9 cellular contexts compared by ENCODE assay signal in the genomic region with DNA sequence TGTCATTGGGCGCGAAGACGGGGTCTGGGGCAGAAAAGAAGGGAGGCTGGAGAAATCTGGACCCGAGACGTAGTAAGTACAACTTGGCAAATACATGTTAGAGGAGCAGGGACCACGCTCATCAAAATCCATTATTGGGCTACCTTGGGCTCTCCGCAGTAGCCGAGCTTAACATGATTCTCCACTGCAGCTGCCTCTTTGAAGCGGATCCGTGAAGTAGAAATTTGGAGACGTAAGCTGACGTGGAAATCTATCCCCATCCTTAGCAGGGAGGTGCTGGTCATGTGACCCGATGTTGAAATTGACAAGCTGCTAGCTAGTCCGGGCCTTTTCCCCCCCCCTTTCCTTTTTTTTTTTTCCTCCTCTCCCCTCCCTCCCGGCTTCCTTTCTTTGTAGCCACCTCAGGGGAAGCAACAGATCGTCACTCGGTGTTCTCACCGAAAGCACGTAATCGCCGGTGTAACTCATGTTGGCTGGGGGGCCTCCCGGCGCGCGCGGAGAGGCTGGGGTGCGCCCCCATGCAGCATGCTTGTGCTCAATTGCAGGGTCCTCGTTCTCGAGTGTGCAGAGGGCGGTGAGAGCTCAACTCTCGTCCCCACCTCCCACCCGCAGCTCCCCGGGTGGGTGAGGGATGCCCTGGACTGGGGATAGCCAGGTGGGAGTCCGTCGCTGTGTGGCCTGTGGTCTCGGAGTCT. TPM values are rescaled to one million over a fixed set of nuclear protein-coding genes. Genes with fewer than 3 reads are reported as not detected.
DNase-seq lines count a peak whose midpoint lies in the region; ATAC-seq and TF ChIP-seq lines count a peak whose summit lies in the region.
"Had no signal": no experiment of that assay in that cellular context is flagged by ENCODE, and none has a peak within 500 bp of the region (broad histone marks: within the 10 kb centered on the region; RNA-seq: fewer than 3 reads in every experiment).

Gene HOXA11 (minus strand): TSS at position 220 of the 695 bp plus-strand sequence. CDS start 88 bp downstream, at position 132.

- H3K9me3 ChIP-seq in Panc1 (ENCODE audit: control insufficient read depth, insufficient read depth, low read depth, low read length), result no peaks in the 10 kb centered on the region

- no peak for TF ChIP-seq CTCF in Panc1 (IDR thresholded peaks at IDR 0.05)
- TF ChIP-seq CTCF in epithelial cell of proximal tubule (conservative IDR thresholded peaks at IDR 0.05; ENCODE audit: low read depth, low read length), result no peak

- H3K27me3 ChIP-seq in Panc1 (ENCODE audit: control insufficient read depth, insufficient read depth, low read length), result no peaks in the 10 kb centered on the region

- no peaks in the 10 kb centered on the region for H3K36me3 ChIP-seq in Panc1 (ENCODE audit: control insufficient read depth, insufficient read depth, low read length)

- peak within 1 kb of the TSS; percentile 53 to 88 for H3K4me3 ChIP-seq in Panc1 (ENCODE audit: low read depth in 2 of 2, low read length in 2 of 2)
- H3K4me3 ChIP-seq in epithelial cell of proximal tubule (ENCODE audit: low read depth, low read length), result peak within 1 kb of the TSS; percentile 72

- POLR2A ChIA-PET in Panc1 (lab: Charles Lee), result interaction anchor here (0.6 kb wide), 1 partner anchor 1177 kb away, joined by 5 read pairs; no protein-coding TSS in a partner anchor

- H3K27ac ChIP-seq in Panc1 (ENCODE audit: low read length), result peak within 1 kb of the TSS; percentile 71
- H3K27ac ChIP-seq: dorsolateral prefrontal cortex had no signal

- BruUV-seq in Panc1 (replicated peaks; lab: Mats Ljungman, UMichigan), result no TSS peak

- H3K4me1 Mint-ChIP-seq in activated naive CD4-positive, alpha-beta T cell treated with anti-CD3 and anti-CD28 coated beads, Interleukin-2, amount 10 ng/mL, durations not matched to agents 7 days and 5 days, result peaks cover 43% of the 10 kb centered on the region

- intact Hi-C loops in Panc1 (cut with micrococcal nuclease; ENCODE audit: unreplicated experiment), result no loop called here

- ATAC-seq in Panc1 (no peak), GM21526 (IDR thresholded peaks at IDR 0.05; ENCODE audit: low FRiP score, unreplicated experiment) (no peak), GM21360 (IDR thresholded peaks at IDR 0.05; ENCODE audit: unreplicated experiment) (no peak), HG02642 (IDR thresholded peaks at IDR 0.05; ENCODE audit: poor library complexity, unreplicated experiment) (no peak)

- H3K9me3 Mint-ChIP-seq in activated naive CD4-positive, alpha-beta T cell treated with anti-CD3 and anti-CD28 coated beads, Interleukin-2, amount 10 ng/mL, durations not matched to agents 7 days and 5 days, result no peaks in the 10 kb centered on the region

- CTCF ChIA-PET in activated naive CD4-positive, alpha-beta T cell treated with anti-CD3 and anti-CD28 coated beads, Interleukin-2, amount 10 ng/mL, durations not matched to agents 7 days and 5 days (lab: Charles Lee), result no interaction called here
- CTCF ChIA-PET in Panc1 (lab: Charles Lee), result no interaction called here

- peaks cover 18% of the 10 kb centered on the region for H3K36me3 Mint-ChIP-seq in activated naive CD4-positive, alpha-beta T cell treated with anti-CD3 and anti-CD28 coated beads, Interleukin-2, amount 10 ng/mL, durations not matched to agents 7 days and 5 days

- peak within 1 kb of the TSS; percentile 51 for H3K4me3 Mint-ChIP-seq in activated naive CD4-positive, alpha-beta T cell treated with anti-CD3 and anti-CD28 coated beads, Interleukin-2, amount 10 ng/mL, durations not matched to agents 7 days and 5 days

- H3K27me3 Mint-ChIP-seq in activated naive CD4-positive, alpha-beta T cell treated with anti-CD3 and anti-CD28 coated beads, Interleukin-2, amount 10 ng/mL, durations not matched to agents 7 days and 5 days, result peaks cover 100% of the 10 kb centered on the region

- in situ Hi-C loops in Panc1 (cut with HindIII; ENCODE audit: low pct_unique_long_range_greater_than_20kb, low sequenced_read_pairs), result no loop called here

- H3K4me1 ChIP-seq in Panc1 (ENCODE audit: control insufficient read depth, insufficient read depth, low read length), result peaks cover 15% of the 10 kb centered on the region

- peak within 1 kb of the TSS; percentile 86 for H3K27ac Mint-ChIP-seq in activated naive CD4-positive, alpha-beta T cell treated with anti-CD3 and anti-CD28 coated beads, Interleukin-2, amount 10 ng/mL, durations not matched to agents 7 days and 5 days

- peak; percentile 18 for DNase-seq in activated naive CD4-positive, alpha-beta T cell treated with anti-CD3 and anti-CD28 coated beads, Interleukin-2, amount 10 ng/mL, durations not matched to agents 7 days and 5 days
- DNase-seq in activated naive CD4-positive, alpha-beta T cell (lab: John Stamatoyannopoulos, UW), result no peak
- DNase-seq in Panc1 (ENCODE audit: low read depth, low spot score) (no peak), epithelial cell of proximal tubule (ENCODE audit: low read depth) (no peak), retina (peak; percentile 57)

RNA-seq across cellular contexts. Expression of gene HOXA11, which starts in this region (rescaled TPM):
- total RNA-seq in Panc1 (2021; ENCODE audit: unreplicated experiment), result 0.57 TPM
- polyA plus RNA-seq in Panc1 (2012; ENCODE audit: insufficient read length), result 0.58 TPM
- 10.7 and 12.5 TPM in 2 replicates for total RNA-seq in epithelial cell of proximal tubule
- total RNA-seq: dorsolateral prefrontal cortex had no signal

Comparison
In these comparisons a context has a peak if more than half of its experiments do, and no peak if none do; other contexts are left out.
1. DNase-seq: peak in activated naive CD4-positive, alpha-beta T cell treated with anti-CD3 and anti-CD28 coated beads, Interleukin-2, amount 10 ng/mL, durations not matched to agents 7 days and 5 days (single experiment) and retina (single experiment); none in activated naive CD4-positive, alpha-beta T cell (0 of 4), Panc1 (single experiment) and epithelial cell of proximal tubule (single experiment).